16 cellular contexts compared by ENCODE assay signal in genomic region chr1:27004471-27005165, GRCh38. TPM values are rescaled to one million over a fixed set of nuclear protein-coding genes. Genes with fewer than 3 reads are reported as not detected.
DNase-seq lines count a peak whose midpoint lies in the region; ATAC-seq and TF ChIP-seq lines count a peak whose summit lies in the region.
"Had no signal": no experiment of that assay in that cellular context is flagged by ENCODE, and none has a peak within 500 bp of the region (broad histone marks: within the 10 kb centered on the region; RNA-seq: fewer than 3 reads in every experiment).

No MANE protein-coding gene starts in this region.

- H3K4me3 ChIP-seq in RWPE2 (ENCODE audit: severe bottlenecking) = no peak overlapping the region
- peak overlapping the region; percentile 19 for H3K4me3 ChIP-seq in rectal smooth muscle tissue (ENCODE audit: low read length)
- H3K4me3 ChIP-seq: dorsolateral prefrontal cortex had no signal

- POLR2A ChIA-PET in HEK293T (lab: Yijun Ruan, JAX) = no interaction called here

- ATAC-seq in RWPE2 (ENCODE audit: low read depth) (no peak), left cardiac atrium (peak; percentile 33 to 53)
- ATAC-seq: T-helper 17 cell had no signal

- DNase-seq in GM10266 (ENCODE audit: extremely low spot score) (peak; percentile 12), RWPE2 (ENCODE audit: low spot score) (no peak), left cardiac atrium (no peak), inferior parietal cortex (ENCODE audit: extremely low spot score) (no peak), HEK293T (ENCODE audit: extremely low spot score) (no peak)
- DNase-seq in stimulated activated naive CD4-positive, alpha-beta T cell treated with Interleukin-2 at 50 U/mL for 16 hours (lab: John Stamatoyannopoulos, UW) = no peak
- no peak for DNase-seq in stimulated activated CD4-positive, alpha-beta T cell treated with anti-CD3 and anti-CD28 coated beads, Interleukin-4, amount 100 ng/mL, for 4 hours
- DNase-seq: dorsolateral prefrontal cortex; GOT3; NCI-H2081; stimulated activated CD4-positive, alpha-beta T cell treated with anti-CD3 and anti-CD28 coated beads, Interleukin-12 subunit alpha, Interleukin-12 subunit beta, amount 100 ng/mL, for 4 hours; T-helper 17 cell had no signal

- H3K4me1 ChIP-seq in RWPE2 (ENCODE audit: insufficient read depth, poor library complexity, severe bottlenecking) (peaks cover 66% of the 10 kb centered on the region), rectal smooth muscle tissue (ENCODE audit: control insufficient read depth, insufficient read depth, low read length) (peaks cover 55% of the 10 kb centered on the region)

- H3K36me3 ChIP-seq in RWPE2 (ENCODE audit: low read depth) = peaks cover 60% of the 10 kb centered on the region
- H3K36me3 ChIP-seq in rectal smooth muscle tissue (ENCODE audit: control insufficient read depth, insufficient read depth, low read length) = no peaks in the 10 kb centered on the region

- H3K27ac ChIP-seq in RWPE2 (ENCODE audit: poor library complexity, severe bottlenecking) = peak overlapping the region; percentile 98
- H3K27ac ChIP-seq in rectal smooth muscle tissue (ENCODE audit: low read depth, low read length) = peak overlapping the region; percentile 75
- H3K27ac ChIP-seq: HL-60 had no signal

- intact Hi-C loops in left cardiac atrium (cut with DNase I) = no loop called here

- CTCF ChIA-PET in HEK293T (lab: Yijun Ruan, JAX) = no interaction called here

- no peaks in the 10 kb centered on the region for H3K27me3 ChIP-seq in RWPE2 (ENCODE audit: insufficient read depth, poor library complexity, severe bottlenecking)
- no peaks in the 10 kb centered on the region for H3K27me3 ChIP-seq in rectal smooth muscle tissue (ENCODE audit: control insufficient read depth, insufficient read depth, low read length)
- H3K27me3 ChIP-seq: dorsolateral prefrontal cortex had no signal

- no peak overlapping the region for H3K9ac ChIP-seq in rectal smooth muscle tissue (ENCODE audit: low read length)

- TF ChIP-seq CTCF in GM10266 (IDR thresholded peaks at IDR 0.05; ENCODE audit: control insufficient read depth, insufficient read depth, low read depth, missing control alignments) (no peak), RWPE2 (IDR thresholded peaks at IDR 0.05; ENCODE audit: poor library complexity, severe bottlenecking) (no peak)

- H3K9me3 ChIP-seq in RWPE2 (ENCODE audit: severe bottlenecking) = no peaks in the 10 kb centered on the region

TF ChIP-seq in HEK293T, 16 proteins besides CTCF, POLR2A, EP300 and RAD21:
- TF ChIP-seq ARNT (IDR thresholded peaks at IDR 0.05) = no peak
- no peak for TF ChIP-seq FOXM1 (IDR thresholded peaks at IDR 0.05; ENCODE audit: borderline replicate concordance)
- no peak for TF ChIP-seq CTBP1 (IDR thresholded peaks at IDR 0.05; ENCODE audit: borderline replicate concordance)
- TF ChIP-seq FOXA1 (IDR thresholded peaks at IDR 0.05) = no peak
- TF ChIP-seq BHLHE40 (IDR thresholded peaks at IDR 0.05; ENCODE audit: borderline replicate concordance) = no peak
- no peak for TF ChIP-seq L3MBTL2 (conservative IDR thresholded peaks at IDR 0.05)

RNA-seq across cellular contexts. Expression of gene TENT5B, which starts 8.0 kb away (rescaled TPM):
- 10 to 100 TPM; 17.1 to 29.0 TPM for total RNA-seq in left cardiac atrium
- total RNA-seq: activated T-helper 1 cell treated with anti-CD3 and anti-CD28 coated beads, Interleukin-12 subunit alpha, Interleukin-12 subunit beta, Interleukin-2, Interleukin-4 antibody, amounts not matched to agents 30 ng/mL and 10 ng/mL and 1 ng/mL, durations not matched to agents 14 hours and 24 hours and 36 hours; T-helper 17 cell had no signal

RNA-seq across cellular contexts. Expression of gene TRNP1, which starts 11.1 kb away (rescaled TPM):
- 10 to 100 TPM; 40.6 to 45.2 TPM for total RNA-seq in left cardiac atrium

RNA-seq across cellular contexts. Expression of gene KDF1, which starts 44.4 kb away (rescaled TPM):
- total RNA-seq in left cardiac atrium = under 1 TPM; 0.18 to 0.68 TPM
- total RNA-seq: activated T-helper 1 cell treated with anti-CD3 and anti-CD28 coated beads, Interleukin-12 subunit alpha, Interleukin-12 subunit beta, Interleukin-2, Interleukin-4 antibody, amounts not matched to agents 30 ng/mL and 10 ng/mL and 1 ng/mL, durations not matched to agents 14 hours and 24 hours and 36 hours; temporal lobe had no signal
